10 cellular contexts compared by ENCODE assay signal in genomic region chr12:39807043-39807442, GRCh38.
DNase-seq lines count a peak whose midpoint lies in the region; ATAC-seq and TF ChIP-seq lines count a peak whose summit lies in the region.
"Had no signal": no experiment of that assay in that cellular context is flagged by ENCODE, and none has a peak within 500 bp of the region (broad histone marks: within the 10 kb centered on the region; RNA-seq: fewer than 3 reads in every experiment).

No MANE protein-coding gene starts in this region.

- intact Hi-C loops in OCI-LY7 (cut with micrococcal nuclease; ENCODE audit: unreplicated experiment): no loop called here
- intact Hi-C loops in right cardiac atrium (cut with DNase I): no loop called here

- peak; percentile 32 for TF ChIP-seq CTCF in GM06990 (IDR thresholded peaks at IDR 0.05; ENCODE audit: insufficient read depth, low read length, poor library complexity, severe bottlenecking)
- peak; percentile 65 for TF ChIP-seq CTCF in OCI-LY7 (conservative IDR thresholded peaks at IDR 0.05; ENCODE audit: low read length)

- no peaks in the 10 kb centered on the region for H3K79me2 ChIP-seq in OCI-LY7 (ENCODE audit: insufficient read depth, low read depth, low read length)

- H3K27ac ChIP-seq in OCI-LY7 (ENCODE audit: low read depth, low read length, poor library complexity, severe bottlenecking) (no peak overlapping the region), iPS DF 6.9 (ENCODE audit: low read length) (no peak overlapping the region), right cardiac atrium (ENCODE audit: low read length) (no peak overlapping the region)
- H3K27ac ChIP-seq: dorsolateral prefrontal cortex had no signal

- no peak overlapping the region for H3K4me3 ChIP-seq in GM06990 (replicated peaks; ENCODE audit: low read depth, low read length)
- H3K4me3 ChIP-seq in OCI-LY7 (ENCODE audit: low read depth, low read length, poor library complexity, severe bottlenecking): no peak overlapping the region
- H3K4me3 ChIP-seq in iPS DF 6.9 (ENCODE audit: low read length): no peak overlapping the region
- H3K4me3 ChIP-seq in right cardiac atrium (ENCODE audit: low read length): no peak overlapping the region
- H3K4me3 ChIP-seq: dorsolateral prefrontal cortex had no signal

- no peak overlapping the region for H3K27ac Mint-ChIP-seq in activated T-cell treated with anti-CD3 and anti-CD28 coated beads, Interleukin-2, amount 50 U/mL, for 24 hours

- H3K27me3 Mint-ChIP-seq in activated T-cell treated with anti-CD3 and anti-CD28 coated beads, Interleukin-2, amount 50 U/mL, for 24 hours: no peaks in the 10 kb centered on the region

- H3K9me3 Mint-ChIP-seq in activated T-cell treated with anti-CD3 and anti-CD28 coated beads, Interleukin-2, amount 50 U/mL, for 24 hours: peaks cover 3% of the 10 kb centered on the region

- CTCF ChIA-PET in OCI-LY7 (lab: Charles Lee; ENCODE audit: unreplicated experiment): no interaction called here

- H3K9me3 ChIP-seq in OCI-LY7 (ENCODE audit: low read length) (no peaks in the 10 kb centered on the region), iPS DF 6.9 (ENCODE audit: control insufficient read depth, insufficient read depth, low read length) (no peaks in the 10 kb centered on the region), right cardiac atrium (ENCODE audit: control insufficient read depth, low read length) (no peaks in the 10 kb centered on the region)

- H2AFZ ChIP-seq in OCI-LY7 (ENCODE audit: low read length): no peak overlapping the region

- peak; percentile 85 for ATAC-seq in HG02678 (IDR thresholded peaks at IDR 0.05; ENCODE audit: unreplicated experiment)
- no peak for ATAC-seq in GM21717 (IDR thresholded peaks at IDR 0.05; ENCODE audit: unreplicated experiment)
- no peak for ATAC-seq in right cardiac atrium

- no peaks in the 10 kb centered on the region for H3K36me3 Mint-ChIP-seq in activated T-cell treated with anti-CD3 and anti-CD28 coated beads, Interleukin-2, amount 50 U/mL, for 24 hours (ENCODE audit: low read depth)

- no peak for DNase-seq in GM06990 (ENCODE audit: extremely low read depth, insufficient read length)
- DNase-seq in OCI-LY7 (ENCODE audit: low spot score): peak; percentile 13
- peak; percentile 22 for DNase-seq in iPS DF 6.9 (ENCODE audit: low read depth, low spot score)
- no peak for DNase-seq in activated T-cell treated with anti-CD3 and anti-CD28 coated beads, Interleukin-2, amount 50 U/mL, for 24 hours
- no peak for DNase-seq in AG20443 (ENCODE audit: low spot score)
- DNase-seq in right cardiac atrium: no peak
- DNase-seq: dorsolateral prefrontal cortex, retina had no signal

- no CpG with 5 or more reads among the region's 5 CpGs for WGBS in iPS DF 6.9 (ENCODE audit: insufficient coverage, insufficient read length)
- WGBS in right cardiac atrium: 83% methylated on average over 5 of the region's 5 CpGs

- H3K4me1 Mint-ChIP-seq in activated T-cell treated with anti-CD3 and anti-CD28 coated beads, Interleukin-2, amount 50 U/mL, for 24 hours (ENCODE audit: low read depth): no peaks in the 10 kb centered on the region

- peaks cover 5% of the 10 kb centered on the region; the same call in 1 of the 2 replicates for H3K9me2 ChIP-seq in OCI-LY7 (ENCODE audit: insufficient read depth, low read length)

- no peak overlapping the region for H3K4me2 ChIP-seq in OCI-LY7 (ENCODE audit: low read length)

- H3K27me3 ChIP-seq in GM06990 (replicated peaks; ENCODE audit: control insufficient read depth, insufficient read depth, low read length) (no peaks in the 10 kb centered on the region), iPS DF 6.9 (ENCODE audit: control insufficient read depth, insufficient read depth, low read length) (no peaks in the 10 kb centered on the region), right cardiac atrium (ENCODE audit: control insufficient read depth, insufficient read depth) (no peaks in the 10 kb centered on the region)
- H3K27me3 ChIP-seq: dorsolateral prefrontal cortex had no signal

- H3K4me1 ChIP-seq in OCI-LY7 (ENCODE audit: insufficient read depth, low read length, poor library complexity, severe bottlenecking) (no peaks in the 10 kb centered on the region), iPS DF 6.9 (ENCODE audit: control insufficient read depth, insufficient read depth, low read length) (no peaks in the 10 kb centered on the region), right cardiac atrium (ENCODE audit: control insufficient read depth, insufficient read depth, low read length) (no peaks in the 10 kb centered on the region)

- no peaks in the 10 kb centered on the region for H4K20me1 ChIP-seq in OCI-LY7 (ENCODE audit: insufficient read depth, low read length)

- no peak overlapping the region for H3K4me3 Mint-ChIP-seq in activated T-cell treated with anti-CD3 and anti-CD28 coated beads, Interleukin-2, amount 50 U/mL, for 24 hours

- H3K36me3 ChIP-seq in GM06990 (ENCODE audit: control insufficient read depth, insufficient read depth, low read length) (no peaks in the 10 kb centered on the region), OCI-LY7 (ENCODE audit: insufficient read depth, low read length) (no peaks in the 10 kb centered on the region), iPS DF 6.9 (ENCODE audit: control insufficient read depth, insufficient read depth, low read length) (no peaks in the 10 kb centered on the region)

- POLR2A ChIA-PET in OCI-LY7 (lab: Charles Lee): interaction anchor here (0.6 to 1.0 kb wide), 2 partner anchors 8 to 639 kb away, joined by 3 to 4 read pairs; no protein-coding TSS in a partner anchor

- BruUV-seq in OCI-LY7 (replicated peaks; lab: Mats Ljungman, UMichigan): no TSS peak

Comparison
In these comparisons a context has a peak if more than half of its experiments do, and no peak if none do; other contexts are left out.
1. DNase-seq: peak in OCI-LY7 (single experiment) and iPS DF 6.9 (single experiment); none in GM06990 (single experiment), activated T-cell treated with anti-CD3 and anti-CD28 coated beads, Interleukin-2, amount 50 U/mL, for 24 hours (single experiment), AG20443 (single experiment) and right cardiac atrium (0 of 3).